22 cellular contexts compared by ENCODE assay signal in genomic region chr19:10981496-10981895, GRCh38. TPM values are rescaled to one million over a fixed set of nuclear protein-coding genes. Genes with fewer than 3 reads are reported as not detected.
DNase-seq lines count a peak whose midpoint lies in the region; ATAC-seq and TF ChIP-seq lines count a peak whose summit lies in the region.
"Had no signal": no experiment of that assay in that cellular context is flagged by ENCODE, and none has a peak within 500 bp of the region (broad histone marks: within the 10 kb centered on the region; RNA-seq: fewer than 3 reads in every experiment).

No MANE protein-coding gene starts in this region.

- H3K36me3 ChIP-seq in right lobe of liver (peaks cover 0 to 10% (median 0%) of the 10 kb centered on the region in 4 donors), tibial artery (peaks cover 13 to 35% (median 18%) of the 10 kb centered on the region in 3 donors)

- H3K27me3 ChIP-seq in right lobe of liver (no peaks in the 10 kb centered on the region), tibial artery (no peaks in the 10 kb centered on the region)
- H3K27me3 ChIP-seq: ascending aorta, heart right ventricle, neutrophil had no signal

- H3K4me1 ChIP-seq in right lobe of liver (peaks cover 0 to 6% (median 2%) of the 10 kb centered on the region in 4 donors), tibial artery (peaks cover 0 to 22% (median 5%) of the 10 kb centered on the region in 4 donors)
- H3K4me1 ChIP-seq: HAP-1 had no signal

- DNase-seq in ELR (ENCODE audit: low read depth) (peak; percentile 18), M059J (ENCODE audit: low read depth) (peak; percentile 23), amniotic epithelial cell (ENCODE audit: low read depth) (peak; percentile 32), kidney tubule cell (ENCODE audit: low spot score) (peak; percentile 61), right lobe of liver (no peak), tibial artery (no peak)
- DNase-seq in activated naive CD4-positive, alpha-beta T cell treated with Interleukin-2 at 50 U/mL for 16 hours, result no peak
- DNase-seq: activated CD4-positive, alpha-beta memory T cell treated with anti-CD3 and anti-CD28 coated beads, Interleukin-2, amount 10 ng/mL, durations not matched to agents 7 days and 5 days; activated naive CD4-positive, alpha-beta T cell; DMS79 treated with DMSO at 0.1 percent for 48 hours; heart right ventricle; immature natural killer cell; Karpas-422; NCI-H1105 treated with DMSO at 0.1 percent for 48 hours; NCI-H2171 treated with DMSO at 0.1 percent for 48 hours; RPMI8226; SK-N-SH; stimulated activated CD4-positive, alpha-beta T cell treated with anti-CD3 and anti-CD28 coated beads, Interleukin-4, amount 100 ng/mL, for 4 hours had no signal

- no peak for ATAC-seq in HG03039 (IDR thresholded peaks at IDR 0.05; ENCODE audit: unreplicated experiment)
- no peak for ATAC-seq in right lobe of liver
- ATAC-seq: heart right ventricle had no signal

- intact Hi-C loops in right lobe of liver (cut with DNase I) (no loop called here), tibial artery (cut with DNase I; ENCODE audit: low total_unique reads) (no loop called here)

- TF ChIP-seq CTCF in right lobe of liver (IDR thresholded peaks at IDR 0.05) (no peak), tibial artery (IDR thresholded peaks at IDR 0.05) (no peak)

- no peak overlapping the region for H3K27ac ChIP-seq in right lobe of liver
- no peak overlapping the region for H3K27ac ChIP-seq in tibial artery
- H3K27ac ChIP-seq: heart right ventricle, neutrophil had no signal

- no peaks in the 10 kb centered on the region for H3K9me3 ChIP-seq in right lobe of liver
- no peaks in the 10 kb centered on the region for H3K9me3 ChIP-seq in tibial artery
- H3K9me3 ChIP-seq: ascending aorta, HAP-1, heart right ventricle, neutrophil, SK-N-SH had no signal

- WGBS in right lobe of liver (ENCODE audit: insufficient coverage, low coverage, low lambda C conversion rate, missing lambda C conversion rate), result no CpG with 5 or more reads among the region's 1 CpG

- no peak for TF ChIP-seq POLR2A in right lobe of liver (IDR thresholded peaks at IDR 0.05)

- H3K4me3 ChIP-seq in right lobe of liver (no peak overlapping the region), tibial artery (no peak overlapping the region)
- H3K4me3 ChIP-seq: ascending aorta, HAP-1, heart right ventricle had no signal

RNA-seq across cellular contexts. Expression of gene SMARCA4, which starts 20.7 kb away (rescaled TPM):
- total RNA-seq in M059J (2014; rRNA removed; shearing (Covaris generic)), result 50.7 and 94.6 TPM in 2 replicates
- 10 to 100 TPM; 26.3 to 45.8 (median 27.7) TPM for total RNA-seq in right lobe of liver

RNA-seq across cellular contexts. Expression of gene TIMM29, which starts 52.9 kb away (rescaled TPM):
- 24.5 and 37.7 TPM in 2 replicates for total RNA-seq in M059J (2014; rRNA removed; shearing (Covaris generic))
- 10 to 100 TPM; 10.2 to 15.7 (median 11.6) TPM for total RNA-seq in right lobe of liver

RNA-seq across cellular contexts. Expression of gene YIPF2, which starts 53.1 kb away (rescaled TPM):
- 82.8 and 99.4 TPM in 2 replicates for total RNA-seq in M059J (2014; rRNA removed; shearing (Covaris generic))
- total RNA-seq in right lobe of liver, result 10 to 100 TPM; 23.5 to 46.1 (median 31.4) TPM

Comparison
In these comparisons a context has a peak if more than half of its experiments do, and no peak if none do; other contexts are left out.
1. DNase-seq: peak in ELR (single experiment), M059J (single experiment), amniotic epithelial cell (single experiment) and kidney tubule cell (single experiment); none in activated naive CD4-positive, alpha-beta T cell treated with Interleukin-2 at 50 U/mL for 16 hours (single experiment), right lobe of liver (0 of 3) and tibial artery (0 of 2).